In the genomic region with DNA sequence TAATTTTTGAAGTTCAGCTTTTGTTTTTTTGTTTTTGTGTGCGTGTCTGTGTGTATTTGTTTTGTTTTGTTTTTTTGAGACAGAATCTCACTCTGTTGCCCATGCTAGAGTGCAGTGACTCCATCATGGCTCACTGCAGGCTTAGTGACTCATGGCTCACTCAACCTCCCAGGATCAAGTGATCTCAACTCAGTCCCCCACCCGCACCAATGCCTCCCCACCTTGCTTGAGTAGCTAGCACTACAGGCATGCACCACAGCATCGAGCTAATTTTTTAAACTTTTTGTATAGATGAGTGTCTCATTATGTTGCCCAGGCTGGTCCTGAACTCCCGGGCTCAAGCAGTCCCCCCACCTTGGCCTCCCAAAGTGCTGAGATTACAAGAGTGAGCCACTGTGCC, we compare ENCODE assay signal across 20 cellular contexts.
DNase-seq lines count a peak whose midpoint lies in the region; ATAC-seq and TF ChIP-seq lines count a peak whose summit lies in the region.
"Had no signal": no experiment of that assay in that cellular context is flagged by ENCODE, and none has a peak within 500 bp of the region (broad histone marks: within the 10 kb centered on the region; RNA-seq: fewer than 3 reads in every experiment).

No MANE protein-coding gene starts in this region.

- in situ Hi-C loops in gastrocnemius medialis (cut with MboI; ENCODE audit: low sequenced_read_pairs in 4 of 4): no loop called here

- H3K36me3 ChIP-seq in MG63: no peaks in the 10 kb centered on the region
- H3K36me3 ChIP-seq in naive thymus-derived CD4-positive, alpha-beta T cell (ENCODE audit: control insufficient read depth in 2 of 3, insufficient read depth in 3 of 3, low read length in 3 of 3): no peaks in the 10 kb centered on the region
- no peaks in the 10 kb centered on the region for H3K36me3 ChIP-seq in gastrocnemius medialis
- no peaks in the 10 kb centered on the region for H3K36me3 ChIP-seq in smooth muscle cell (ENCODE audit: low read depth)
- H3K36me3 ChIP-seq: ascending aorta; BLaER1 treated with 17β-estradiol and CSF1 and Interleukin-3, amounts not matched to agents 10 nM and 100 nM; right atrium auricular region; upper lobe of right lung had no signal

- no peak for ATAC-seq in naive thymus-derived CD4-positive, alpha-beta T cell
- no peak for ATAC-seq in gastrocnemius medialis
- ATAC-seq: effector memory CD8-positive, alpha-beta T cell; T-cell; upper lobe of right lung had no signal

- H3K79me2 ChIP-seq in smooth muscle cell (ENCODE audit: low read depth): no peaks in the 10 kb centered on the region

- H3K4me3 Mint-ChIP-seq in activated CD4-positive, alpha-beta memory T cell treated with anti-CD3 and anti-CD28 coated beads for 36 hours: no peak overlapping the region
- no peak overlapping the region for H3K4me3 Mint-ChIP-seq in activated CD4-positive, alpha-beta memory T cell treated with anti-CD3 and anti-CD28 coated beads, Interleukin-2, amount 10 ng/mL, durations not matched to agents 7 days and 5 days
- H3K4me3 Mint-ChIP-seq in naive thymus-derived CD4-positive, alpha-beta T cell: no peak overlapping the region
- H3K4me3 Mint-ChIP-seq: effector memory CD8-positive, alpha-beta T cell; memory B cell; naive B cell; T-cell had no signal

- WGBS in smooth muscle cell (ENCODE audit: low lambda C conversion rate): 71% methylated on average over 4 of the region's 4 CpGs

- H3K27ac Mint-ChIP-seq in activated CD4-positive, alpha-beta memory T cell treated with anti-CD3 and anti-CD28 coated beads for 36 hours: no peak overlapping the region
- no peak overlapping the region for H3K27ac Mint-ChIP-seq in activated CD4-positive, alpha-beta memory T cell treated with anti-CD3 and anti-CD28 coated beads, Interleukin-2, amount 10 ng/mL, durations not matched to agents 7 days and 5 days
- H3K27ac Mint-ChIP-seq in naive thymus-derived CD4-positive, alpha-beta T cell: peak overlapping the region in 1 of 9 donors; percentile 17
- H3K27ac Mint-ChIP-seq: memory B cell, naive B cell, T-cell had no signal

- no peak overlapping the region for H2AFZ ChIP-seq in smooth muscle cell (ENCODE audit: low read depth)

- no peaks in the 10 kb centered on the region for H3K9me3 Mint-ChIP-seq in activated CD4-positive, alpha-beta memory T cell treated with anti-CD3 and anti-CD28 coated beads for 36 hours
- H3K9me3 Mint-ChIP-seq in activated CD4-positive, alpha-beta memory T cell treated with anti-CD3 and anti-CD28 coated beads, Interleukin-2, amount 10 ng/mL, durations not matched to agents 7 days and 5 days: no peaks in the 10 kb centered on the region
- H3K9me3 Mint-ChIP-seq in naive thymus-derived CD4-positive, alpha-beta T cell: peaks cover 0 to 11% (median 0%) of the 10 kb centered on the region in 11 donors
- H3K9me3 Mint-ChIP-seq: effector memory CD8-positive, alpha-beta T cell had no signal

- intact Hi-C loops in activated CD4-positive, alpha-beta memory T cell treated with anti-CD3 and anti-CD28 coated beads for 36 hours (cut with micrococcal nuclease): no loop called here
- intact Hi-C loops in naive thymus-derived CD4-positive, alpha-beta T cell (cut with micrococcal nuclease): no loop called here
- intact Hi-C loops in gastrocnemius medialis (cut with DNase I; ENCODE audit: low total_unique reads): no loop called here

- no peaks in the 10 kb centered on the region for H3K27me3 Mint-ChIP-seq in activated CD4-positive, alpha-beta memory T cell treated with anti-CD3 and anti-CD28 coated beads for 36 hours
- H3K27me3 Mint-ChIP-seq in activated CD4-positive, alpha-beta memory T cell treated with anti-CD3 and anti-CD28 coated beads, Interleukin-2, amount 10 ng/mL, durations not matched to agents 7 days and 5 days: no peaks in the 10 kb centered on the region
- H3K27me3 Mint-ChIP-seq in naive thymus-derived CD4-positive, alpha-beta T cell: no peaks in the 10 kb centered on the region
- H3K27me3 Mint-ChIP-seq: effector memory CD8-positive, alpha-beta T cell; memory B cell; naive B cell; T-cell had no signal

- no peak overlapping the region for H3K27ac ChIP-seq in naive thymus-derived CD4-positive, alpha-beta T cell (ENCODE audit: low read depth, low read length)
- H3K27ac ChIP-seq in gastrocnemius medialis (no peak overlapping the region), smooth muscle cell (ENCODE audit: low read depth) (no peak overlapping the region)
- H3K27ac ChIP-seq: ascending aorta; BLaER1 treated with 17β-estradiol and CSF1 and Interleukin-3, amounts not matched to agents 10 nM and 100 nM; right atrium auricular region; upper lobe of right lung had no signal

- H3K36me3 Mint-ChIP-seq in activated CD4-positive, alpha-beta memory T cell treated with anti-CD3 and anti-CD28 coated beads for 36 hours: no peaks in the 10 kb centered on the region
- H3K36me3 Mint-ChIP-seq in activated CD4-positive, alpha-beta memory T cell treated with anti-CD3 and anti-CD28 coated beads, Interleukin-2, amount 10 ng/mL, durations not matched to agents 7 days and 5 days (ENCODE audit: low read depth): no peaks in the 10 kb centered on the region
- peaks cover 0 to 4% (median 0%) of the 10 kb centered on the region in 5 donors for H3K36me3 Mint-ChIP-seq in naive thymus-derived CD4-positive, alpha-beta T cell
- H3K36me3 Mint-ChIP-seq: memory B cell, naive B cell, T-cell had no signal

- H3K27me3 ChIP-seq in MG63 (no peaks in the 10 kb centered on the region), gastrocnemius medialis (no peaks in the 10 kb centered on the region), smooth muscle cell (ENCODE audit: low read depth) (no peaks in the 10 kb centered on the region)
- H3K27me3 ChIP-seq in naive thymus-derived CD4-positive, alpha-beta T cell (ENCODE audit: control insufficient read depth in 2 of 2, insufficient read depth in 2 of 2, low read length in 2 of 2): no peaks in the 10 kb centered on the region
- H3K27me3 ChIP-seq: ascending aorta; BLaER1 treated with 17β-estradiol and CSF1 and Interleukin-3, amounts not matched to agents 10 nM and 100 nM; right atrium auricular region; upper lobe of right lung had no signal

- H3K9ac ChIP-seq in smooth muscle cell (ENCODE audit: low read depth): no peak overlapping the region
- H3K9ac ChIP-seq: BLaER1 treated with 17β-estradiol and CSF1 and Interleukin-3, amounts not matched to agents 10 nM and 100 nM had no signal

- no peaks in the 10 kb centered on the region for H3K9me3 ChIP-seq in MG63
- no peaks in the 10 kb centered on the region for H3K9me3 ChIP-seq in naive thymus-derived CD4-positive, alpha-beta T cell (ENCODE audit: control insufficient read depth in 2 of 3, low read length in 3 of 3)
- no peaks in the 10 kb centered on the region for H3K9me3 ChIP-seq in gastrocnemius medialis
- H3K9me3 ChIP-seq in smooth muscle cell (replicated peaks; ENCODE audit: low read depth): no peaks in the 10 kb centered on the region
- H3K9me3 ChIP-seq: ascending aorta; BLaER1 treated with 17β-estradiol and CSF1 and Interleukin-3, amounts not matched to agents 10 nM and 100 nM; right atrium auricular region; upper lobe of right lung had no signal

- CTCF ChIA-PET in activated CD4-positive, alpha-beta memory T cell treated with anti-CD3 and anti-CD28 coated beads for 36 hours (lab: Charles Lee): interaction anchor here (0.6 kb wide), 1 partner anchor 445 kb away, joined by 3 read pairs; no protein-coding TSS in a partner anchor
- CTCF ChIA-PET in activated CD4-positive, alpha-beta memory T cell treated with anti-CD3 and anti-CD28 coated beads, Interleukin-2, amount 10 ng/mL, durations not matched to agents 7 days and 5 days (lab: Charles Lee): no interaction called here
- CTCF ChIA-PET in naive thymus-derived CD4-positive, alpha-beta T cell (lab: Charles Lee): interaction anchor here (0.6 kb wide), 1 partner anchor 938 kb away, joined by 3 read pairs; no protein-coding TSS in a partner anchor

- no peak overlapping the region for H3K4me2 ChIP-seq in smooth muscle cell
- H3K4me2 ChIP-seq: BLaER1 treated with 17β-estradiol and CSF1 and Interleukin-3, amounts not matched to agents 10 nM and 100 nM had no signal

- TF ChIP-seq POLR2A in gastrocnemius medialis (IDR thresholded peaks at IDR 0.05): no peak

- no peaks in the 10 kb centered on the region for H3K4me1 ChIP-seq in naive thymus-derived CD4-positive, alpha-beta T cell (ENCODE audit: control insufficient read depth in 2 of 2, insufficient read depth in 2 of 2, low read length in 2 of 2)
- H3K4me1 ChIP-seq in gastrocnemius medialis (no peaks in the 10 kb centered on the region), smooth muscle cell (ENCODE audit: low read depth) (no peaks in the 10 kb centered on the region)
- H3K4me1 ChIP-seq: ascending aorta; BLaER1 treated with 17β-estradiol and CSF1 and Interleukin-3, amounts not matched to agents 10 nM and 100 nM; right atrium auricular region; upper lobe of right lung had no signal

- no peaks in the 10 kb centered on the region for H3F3A ChIP-seq in smooth muscle cell (ENCODE audit: low read depth)

- H4K20me1 ChIP-seq in smooth muscle cell (ENCODE audit: low read depth): no peaks in the 10 kb centered on the region
- H4K20me1 ChIP-seq: BLaER1 treated with 17β-estradiol and CSF1 and Interleukin-3, amounts not matched to agents 10 nM and 100 nM had no signal

- DNase-seq in activated CD4-positive, alpha-beta memory T cell treated with anti-CD3 and anti-CD28 coated beads for 36 hours: peak; percentile 23
- DNase-seq in activated CD4-positive, alpha-beta memory T cell treated with anti-CD3 and anti-CD28 coated beads, Interleukin-2, amount 10 ng/mL, durations not matched to agents 7 days and 5 days: no peak
- DNase-seq in MG63: peak; percentile 25
- DNase-seq in epithelial cell of esophagus (ENCODE audit: low read depth): peak; percentile 94
- DNase-seq in stimulated activated CD4-positive, alpha-beta T cell treated with anti-CD3 and anti-CD28 coated beads, Interleukin-2, amount 100 ng/mL, for 4 hours (ENCODE audit: low read depth): peak; percentile 13
- DNase-seq in naive thymus-derived CD4-positive, alpha-beta T cell: no peak
- no peak for DNase-seq in gastrocnemius medialis
- DNase-seq in smooth muscle cell (lab: John Stamatoyannopoulos, UW; ENCODE audit: unreplicated experiment): no peak
- DNase-seq: activated CD8-positive, alpha-beta memory T cell treated with anti-CD3 and anti-CD28 coated beads for 24 hours; effector memory CD8-positive, alpha-beta T cell; naive B cell; NCI-H1417; NCI-H524; SHP77; T-cell; upper lobe of right lung had no signal

- POLR2A ChIA-PET in activated CD4-positive, alpha-beta memory T cell treated with anti-CD3 and anti-CD28 coated beads for 36 hours (lab: Charles Lee): no interaction called here
- POLR2A ChIA-PET in activated CD4-positive, alpha-beta memory T cell treated with anti-CD3 and anti-CD28 coated beads, Interleukin-2, amount 10 ng/mL, durations not matched to agents 7 days and 5 days (lab: Charles Lee): no interaction called here
- POLR2A ChIA-PET in naive thymus-derived CD4-positive, alpha-beta T cell (lab: Charles Lee): interaction anchor here (0.6 to 1.1 kb wide), 2 partner anchors 13 to 898 kb away, joined by 3 read pairs; no protein-coding TSS in a partner anchor

- TF ChIP-seq CTCF in epithelial cell of esophagus (IDR thresholded peaks at IDR 0.05; ENCODE audit: insufficient read depth, low read depth, low read length, missing control alignments) (no peak), gastrocnemius medialis (IDR thresholded peaks at IDR 0.05 in 4 of 5, conservative IDR thresholded peaks at IDR 0.05 in 1 of 5) (no peak), smooth muscle cell (IDR thresholded peaks at IDR 0.05; ENCODE audit: borderline replicate concordance, insufficient read depth, poor library complexity, severe bottlenecking) (no peak)

- peaks cover 5% of the 10 kb centered on the region for H3K4me1 Mint-ChIP-seq in activated CD4-positive, alpha-beta memory T cell treated with anti-CD3 and anti-CD28 coated beads for 36 hours (ENCODE audit: low read depth)
- H3K4me1 Mint-ChIP-seq in activated CD4-positive, alpha-beta memory T cell treated with anti-CD3 and anti-CD28 coated beads, Interleukin-2, amount 10 ng/mL, durations not matched to agents 7 days and 5 days: peaks cover 2% of the 10 kb centered on the region
- peaks cover 0 to 8% (median 4%) of the 10 kb centered on the region in 7 donors for H3K4me1 Mint-ChIP-seq in naive thymus-derived CD4-positive, alpha-beta T cell
- H3K4me1 Mint-ChIP-seq: memory B cell, naive B cell had no signal

- H3K4me3 ChIP-seq in MG63: no peak overlapping the region
- no peak overlapping the region for H3K4me3 ChIP-seq in epithelial cell of esophagus (ENCODE audit: low read length)
- H3K4me3 ChIP-seq in naive thymus-derived CD4-positive, alpha-beta T cell (ENCODE audit: low read length): no peak overlapping the region
- H3K4me3 ChIP-seq in gastrocnemius medialis: no peak overlapping the region
- no peak overlapping the region for H3K4me3 ChIP-seq in smooth muscle cell
- H3K4me3 ChIP-seq: ascending aorta; BLaER1 treated with 17β-estradiol and CSF1 and Interleukin-3, amounts not matched to agents 10 nM and 100 nM; right atrium auricular region; upper lobe of right lung had no signal

Comparison
In these comparisons a context has a peak if more than half of its experiments do, and no peak if none do; other contexts are left out.
1. DNase-seq: peak in activated CD4-positive, alpha-beta memory T cell treated with anti-CD3 and anti-CD28 coated beads for 36 hours (single experiment), MG63 (single experiment), epithelial cell of esophagus (single experiment) and stimulated activated CD4-positive, alpha-beta T cell treated with anti-CD3 and anti-CD28 coated beads, Interleukin-2, amount 100 ng/mL, for 4 hours (single experiment); none in activated CD4-positive, alpha-beta memory T cell treated with anti-CD3 and anti-CD28 coated beads, Interleukin-2, amount 10 ng/mL, durations not matched to agents 7 days and 5 days (single experiment), naive thymus-derived CD4-positive, alpha-beta T cell (0 of 9), gastrocnemius medialis (0 of 2) and smooth muscle cell (single experiment).